ENCODE assay signal across 20 cellular contexts in the genomic region with DNA sequence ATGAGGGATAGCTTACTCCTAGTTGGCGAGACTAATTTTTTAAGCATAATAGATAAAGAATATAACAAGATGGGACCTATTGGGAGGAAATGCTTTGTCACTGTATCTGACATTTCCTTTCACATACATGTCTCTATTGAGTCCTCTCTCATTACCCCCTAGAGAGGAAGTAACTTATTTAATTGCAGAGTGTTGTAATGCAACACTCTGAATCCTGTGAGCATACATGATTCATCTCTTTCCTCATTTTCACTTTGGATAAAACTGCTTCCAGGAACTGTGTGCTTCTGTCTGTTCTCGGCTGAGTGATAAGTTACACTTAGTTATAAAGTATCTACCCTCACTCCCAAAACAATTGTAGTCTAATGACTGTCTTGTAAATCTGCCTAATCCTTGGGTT.
DNase-seq lines count a peak whose midpoint lies in the region; ATAC-seq and TF ChIP-seq lines count a peak whose summit lies in the region.
"Had no signal": no experiment of that assay in that cellular context is flagged by ENCODE, and none has a peak within 500 bp of the region (broad histone marks: within the 10 kb centered on the region; RNA-seq: fewer than 3 reads in every experiment).

No MANE protein-coding gene starts in this region.

- TF ChIP-seq CTCF in endodermal cell (conservative IDR thresholded peaks at IDR 0.05) (no peak), gastrocnemius medialis (IDR thresholded peaks at IDR 0.05 in 4 of 5, conservative IDR thresholded peaks at IDR 0.05 in 1 of 5) (no peak), CD14-positive monocyte (IDR thresholded peaks at IDR 0.05) (no peak)

- H3K27me3 Mint-ChIP-seq in endodermal cell (ENCODE audit: insufficient read depth): no peaks in the 10 kb centered on the region
- no peaks in the 10 kb centered on the region for H3K27me3 Mint-ChIP-seq in CD14-positive monocyte (ENCODE audit: low read depth in 3 of 3)
- H3K27me3 Mint-ChIP-seq: effector memory CD8-positive, alpha-beta T cell; memory B cell; stimulated activated naive CD8-positive, alpha-beta T cell treated with anti-CD3 and anti-CD28 coated beads, Interleukin-15, Interleukin-2, amounts not matched to agents 100 ng/mL and 50 ng/mL, for 24 hours had no signal

- H3K36me3 Mint-ChIP-seq in endodermal cell (ENCODE audit: low read depth) (no peaks in the 10 kb centered on the region), CD14-positive monocyte (no peaks in the 10 kb centered on the region)
- H3K36me3 Mint-ChIP-seq: memory B cell had no signal

- DNase-seq in AML-193 (lab: John Stamatoyannopoulos, UW): peak; percentile 2 to 6
- DNase-seq in LHCN-M2 (ENCODE audit: low read depth): peak; percentile 50
- DNase-seq in adipocyte (ENCODE audit: low read depth): peak; percentile 8
- DNase-seq in CD1c-positive myeloid dendritic cell (ENCODE audit: extremely low spot score): no peak
- DNase-seq in endodermal cell: no peak
- DNase-seq in gastrocnemius medialis: no peak
- DNase-seq in CD14-positive monocyte (ENCODE audit: low spot score): no peak
- DNase-seq: amniotic stem cell; Caco-2; effector memory CD8-positive, alpha-beta T cell; NCI-H1092; NCI-H82; Right ventricle myocardium superior; upper lobe of right lung had no signal

- H3K4me1 ChIP-seq in adipocyte (ENCODE audit: control insufficient read depth, insufficient read depth, low read length): peaks cover 4% of the 10 kb centered on the region
- peaks cover 31% of the 10 kb centered on the region for H3K4me1 ChIP-seq in iPS-20b (ENCODE audit: insufficient read depth, low read length)
- H3K4me1 ChIP-seq in endodermal cell (ENCODE audit: control insufficient read depth, insufficient read depth, low read length): no peaks in the 10 kb centered on the region
- no peaks in the 10 kb centered on the region for H3K4me1 ChIP-seq in gastrocnemius medialis
- H3K4me1 ChIP-seq: Caco-2, prostate gland, upper lobe of right lung had no signal

- H3K27me3 ChIP-seq in adipocyte (replicated peaks; ENCODE audit: control insufficient read depth, insufficient read depth, low read length) (peaks cover 5% of the 10 kb centered on the region), iPS-20b (ENCODE audit: insufficient read depth, low read length) (no peaks in the 10 kb centered on the region), endodermal cell (ENCODE audit: control insufficient read depth, insufficient read depth, low read length, poor library complexity, severe bottlenecking) (no peaks in the 10 kb centered on the region), gastrocnemius medialis (no peaks in the 10 kb centered on the region)
- H3K27me3 ChIP-seq: upper lobe of right lung had no signal

- no peak for TF ChIP-seq POLR2A in gastrocnemius medialis (IDR thresholded peaks at IDR 0.05)

- H3K27ac ChIP-seq in iPS-20b (ENCODE audit: low read length) (no peak overlapping the region), endodermal cell (ENCODE audit: low read depth, low read length) (no peak overlapping the region), gastrocnemius medialis (no peak overlapping the region)
- H3K27ac ChIP-seq: prostate gland, upper lobe of right lung had no signal

- H3K9ac ChIP-seq in adipocyte (ENCODE audit: low read length): no peak overlapping the region
- H3K9ac ChIP-seq in iPS-20b (ENCODE audit: low read depth, low read length): 0 out of 2 replicates have a peak overlapping the region, but pooled peaks have one; percentile 24
- no peak overlapping the region for H3K9ac ChIP-seq in endodermal cell (ENCODE audit: extremely low read depth, low read length, poor library complexity, severe bottlenecking)

- H3K4me3 Mint-ChIP-seq in endodermal cell: no peak overlapping the region
- no peak overlapping the region for H3K4me3 Mint-ChIP-seq in CD14-positive monocyte
- H3K4me3 Mint-ChIP-seq: effector memory CD8-positive, alpha-beta T cell; memory B cell; nephron; stimulated activated naive CD8-positive, alpha-beta T cell treated with anti-CD3 and anti-CD28 coated beads, Interleukin-15, Interleukin-2, amounts not matched to agents 100 ng/mL and 50 ng/mL, for 24 hours had no signal

- H3K9me3 Mint-ChIP-seq in endodermal cell (no peaks in the 10 kb centered on the region), CD14-positive monocyte (peaks cover 0 to 8% (median 0%) of the 10 kb centered on the region in 7 donors)
- H3K9me3 Mint-ChIP-seq: activated T-helper 2 cell treated with anti-CD3 and anti-CD28 coated beads, Interferon-gamma antibody, Interleukin-2, Interleukin-4, amounts not matched to agents 10 μg/mL and 5 μg/mL and 100 μg/mL, durations not matched to agents 14 hours and 24 hours and 36 hours; nephron; stimulated activated naive CD8-positive, alpha-beta T cell treated with anti-CD3 and anti-CD28 coated beads, Interleukin-15, Interleukin-2, amounts not matched to agents 100 ng/mL and 50 ng/mL, for 24 hours had no signal

- H3K4me1 Mint-ChIP-seq in endodermal cell (peaks cover 10% of the 10 kb centered on the region), CD14-positive monocyte (no peaks in the 10 kb centered on the region)
- H3K4me1 Mint-ChIP-seq: memory B cell, nephron had no signal

- H3K27ac Mint-ChIP-seq in endodermal cell: no peak overlapping the region
- no peak overlapping the region for H3K27ac Mint-ChIP-seq in CD14-positive monocyte
- H3K27ac Mint-ChIP-seq: activated T-helper 2 cell treated with anti-CD3 and anti-CD28 coated beads, Interferon-gamma antibody, Interleukin-2, Interleukin-4, amounts not matched to agents 10 μg/mL and 5 μg/mL and 100 μg/mL, durations not matched to agents 14 hours and 24 hours and 36 hours; effector memory CD8-positive, alpha-beta T cell; memory B cell; stimulated activated naive CD8-positive, alpha-beta T cell treated with anti-CD3 and anti-CD28 coated beads, Interleukin-15, Interleukin-2, amounts not matched to agents 100 ng/mL and 50 ng/mL, for 24 hours had no signal

- intact Hi-C loops in gastrocnemius medialis (cut with DNase I; ENCODE audit: low total_unique reads): no loop called here
- intact Hi-C loops in CD14-positive monocyte (cut with micrococcal nuclease): no loop called here

- H3K4me3 ChIP-seq in adipocyte (ENCODE audit: low read length): no peak overlapping the region
- H3K4me3 ChIP-seq in iPS-20b (ENCODE audit: low read length): no peak overlapping the region
- no peak overlapping the region for H3K4me3 ChIP-seq in endodermal cell (ENCODE audit: low read length)
- H3K4me3 ChIP-seq in gastrocnemius medialis: no peak overlapping the region
- H3K4me3 ChIP-seq: prostate gland, upper lobe of right lung had no signal

- ATAC-seq in gastrocnemius medialis: no peak
- ATAC-seq: effector memory CD8-positive, alpha-beta T cell; upper lobe of right lung had no signal

- in situ Hi-C loops in gastrocnemius medialis (cut with MboI; ENCODE audit: low sequenced_read_pairs in 4 of 4): no loop called here

- no peaks in the 10 kb centered on the region for H3K9me3 ChIP-seq in adipocyte (ENCODE audit: control insufficient read depth, low read length)
- H3K9me3 ChIP-seq in iPS-20b (ENCODE audit: insufficient read depth, low read depth, low read length): no peaks in the 10 kb centered on the region
- H3K9me3 ChIP-seq in endodermal cell (ENCODE audit: control insufficient read depth, low read length): no peaks in the 10 kb centered on the region
- no peaks in the 10 kb centered on the region for H3K9me3 ChIP-seq in gastrocnemius medialis
- H3K9me3 ChIP-seq: Caco-2, prostate gland, upper lobe of right lung had no signal

- H3K36me3 ChIP-seq in adipocyte (ENCODE audit: control insufficient read depth, insufficient read depth, low read length, severe bottlenecking): no peaks in the 10 kb centered on the region
- no peaks in the 10 kb centered on the region for H3K36me3 ChIP-seq in iPS-20b (ENCODE audit: insufficient read depth, low read depth, low read length)
- H3K36me3 ChIP-seq in endodermal cell (ENCODE audit: control insufficient read depth, insufficient read depth, low read length): no peaks in the 10 kb centered on the region
- no peaks in the 10 kb centered on the region for H3K36me3 ChIP-seq in gastrocnemius medialis
- H3K36me3 ChIP-seq: prostate gland, upper lobe of right lung had no signal

- 84 to 90% methylated on average over 1 to 2 of the region's 2 CpGs for WGBS in endodermal cell (ENCODE audit: insufficient coverage in 1 of 2, insufficient read length in 1 of 2), 2 experiments

Comparison
In these comparisons a context has a peak if more than half of its experiments do, and no peak if none do; other contexts are left out.
1. DNase-seq: peak in AML-193 (2 of 2), LHCN-M2 (single experiment) and adipocyte (single experiment); none in CD1c-positive myeloid dendritic cell (single experiment), endodermal cell (single experiment), gastrocnemius medialis (0 of 2) and CD14-positive monocyte (single experiment).